ENCODE assay signal across 20 cellular contexts in genomic region chr7:15417341-15417988, GRCh38.
A peak's percentile ranks its signal among the peaks of the same experiment; 100 is the strongest.
DNase-seq lines count a peak whose midpoint lies in the region; ATAC-seq, FAIRE-seq and TF ChIP-seq lines count a peak whose summit lies in the region.
"Had no signal": no experiment of that assay in that cellular context is flagged by ENCODE, and none has a peak within 500 bp of the region (broad histone marks: within the 10 kb centered on the region; RNA-seq: fewer than 3 reads in every experiment).

No MANE protein-coding gene starts in this region.

- peak; percentile 21 for FAIRE-seq in D721Med (lab: Jason Lieb, UNC)
- FAIRE-seq: GM12891, GM18507 had no signal

- DNase-seq in D721Med (ENCODE audit: insufficient read length, low spot score), result no peak
- peak; percentile 68 for DNase-seq in SW480 (ENCODE audit: low spot score)
- no peak for DNase-seq in left lobe of liver (ENCODE audit: low spot score)
- no peak for DNase-seq in stimulated activated naive CD4-positive, alpha-beta T cell treated with Interleukin-2 at 50 U/mL for 16 hours (lab: John Stamatoyannopoulos, UW)
- DNase-seq in RWPE1 (ENCODE audit: low spot score), result no peak
- DNase-seq in iPS-NIHi11 (ENCODE audit: low spot score), result no peak
- DNase-seq: Caco-2; CD4-positive, CD25-positive, alpha-beta regulatory T cell; CD8-positive, alpha-beta T cell; DMS 273 treated with DMSO at 0.1 percent for 48 hours; DMS79; EL; GDM1; GOT3; H7; HCEC 1CT had no signal

- CTCF ChIA-PET in RWPE1 (lab: Yijun Ruan, JAX), result interaction anchor here (0.6 kb wide), 1 partner anchor 403 kb away, joined by 3 read pairs; no protein-coding TSS in a partner anchor

- no peak for TF ChIP-seq CTCF in D721Med (IDR thresholded peaks at IDR 0.05; ENCODE audit: insufficient read depth, missing control alignments)
- TF ChIP-seq CTCF in RWPE1 (conservative IDR thresholded peaks at IDR 0.05; ENCODE audit: low read depth), result no peak

- POLR2A ChIA-PET in RWPE1 (lab: Yijun Ruan, JAX; ENCODE audit: low non-redundant PET), result no interaction called here

- H3K27ac ChIP-seq in RWPE1, result no peak overlapping the region
- H3K27ac ChIP-seq: BLaER1, C4-2B had no signal

- ATAC-seq in left lobe of liver, result peak; percentile 51
- ATAC-seq: CD8-positive, alpha-beta T cell had no signal
